ENCODE assay signal across 8 cellular contexts in genomic region chr3:71579934-71580318, GRCh38.
DNase-seq lines count a peak whose midpoint lies in the region; ATAC-seq and TF ChIP-seq lines count a peak whose summit lies in the region.

No MANE protein-coding gene starts in this region.

- ATAC-seq in DND-41 (ENCODE audit: insufficient read depth, low read depth): no peak
- no peak for ATAC-seq in HG02678 (IDR thresholded peaks at IDR 0.05; ENCODE audit: unreplicated experiment)
- no peak for ATAC-seq in GM19351 (IDR thresholded peaks at IDR 0.05; ENCODE audit: unreplicated experiment)

- no peak overlapping the region for H3K4me3 ChIP-seq in DND-41 (ENCODE audit: low read depth in 1 of 2, low read length in 2 of 2)
- peak overlapping the region; percentile 86 for H3K4me3 ChIP-seq in NB4 (ENCODE audit: low read depth, low read length)
- peak overlapping the region; percentile 95 for H3K4me3 ChIP-seq in brain microvascular endothelial cell (ENCODE audit: low read depth, low read length)

- H3K4me3 Mint-ChIP-seq in nephron: peak overlapping the region; percentile 90 to 97 (median 92)

- H3K36me3 ChIP-seq in DND-41 (ENCODE audit: insufficient read depth, low read length) (peaks cover 30% of the 10 kb centered on the region), brain microvascular endothelial cell (replicated peaks) (no peaks in the 10 kb centered on the region)

- H3K27me3 ChIP-seq in DND-41 (ENCODE audit: insufficient read depth, low read length, poor library complexity): no peaks in the 10 kb centered on the region
- no peaks in the 10 kb centered on the region for H3K27me3 ChIP-seq in brain microvascular endothelial cell (replicated peaks)

- peaks cover 8% of the 10 kb centered on the region for H3K36me3 Mint-ChIP-seq in nephron (ENCODE audit: low read depth)

- H2AFZ ChIP-seq in DND-41 (ENCODE audit: low read depth, low read length): no peak overlapping the region

- H4K20me1 ChIP-seq in DND-41 (ENCODE audit: insufficient read depth, low read length): peaks cover 11% of the 10 kb centered on the region; the same call in 1 of the 2 replicates

- peak overlapping the region; percentile 99; the same call in 1 of the 2 replicates for H3K9ac ChIP-seq in DND-41 (ENCODE audit: low read depth, low read length)

- no peaks in the 10 kb centered on the region for H3K9me3 Mint-ChIP-seq in nephron

- peak overlapping the region; percentile 70 to 99 (median 88) for H3K27ac Mint-ChIP-seq in nephron

- H3K4me1 Mint-ChIP-seq in nephron: peaks cover 41% of the 10 kb centered on the region

- TF ChIP-seq POLR2A in NB4 (IDR thresholded peaks at IDR 0.05; ENCODE audit: extremely low read depth, insufficient read length): no peak

- TF ChIP-seq CTCF in DND-41 (IDR thresholded peaks at IDR 0.05; ENCODE audit: borderline replicate concordance, extremely low read depth, low read length, poor library complexity, severe bottlenecking) (no peak), NB4 (IDR thresholded peaks at IDR 0.05; ENCODE audit: low read depth, low read length) (no peak), brain microvascular endothelial cell (IDR thresholded peaks at IDR 0.05; ENCODE audit: low read depth, low read length, missing control alignments) (no peak), nephron (IDR thresholded peaks at IDR 0.05; ENCODE audit: unreplicated experiment in 3 of 3) (no peak)

- peaks cover 78% of the 10 kb centered on the region for H3K79me2 ChIP-seq in DND-41 (ENCODE audit: insufficient read depth, low read length)

- peaks cover 28% of the 10 kb centered on the region for H3K4me1 ChIP-seq in DND-41 (ENCODE audit: insufficient read depth, low read length)

- in situ Hi-C loops in brain microvascular endothelial cell (cut with HindIII; ENCODE audit: low pct_ligation_motif_present, low sequenced_read_pairs): no loop called here

- peaks cover 26% of the 10 kb centered on the region for H3K27me3 Mint-ChIP-seq in nephron (ENCODE audit: low read depth)

- DNase-seq in DND-41 (peak; percentile 10), NB4 (ENCODE audit: low read depth) (peak; percentile 82), brain microvascular endothelial cell (peak; percentile 53), NCI-H2029 (lab: John Stamatoyannopoulos, UW) (no peak)
- DNase-seq in activated CD8-positive, alpha-beta memory T cell treated with anti-CD3 and anti-CD28 coated beads for 24 hours: no peak

- no peaks in the 10 kb centered on the region for H3K9me3 ChIP-seq in DND-41 (ENCODE audit: insufficient read depth, low read length, severe bottlenecking)

- H3K27ac ChIP-seq in DND-41 (ENCODE audit: low read length) (no peak overlapping the region; the same call in 1 of the 2 replicates), brain microvascular endothelial cell (peak overlapping the region; percentile 88)

- H3K4me2 ChIP-seq in DND-41 (ENCODE audit: insufficient read depth, low read length): peak overlapping the region; percentile 65

Comparison
In these comparisons a context has a peak if more than half of its experiments do, and no peak if none do; other contexts are left out.
1. DNase-seq: peak in DND-41 (single experiment), NB4 (single experiment) and brain microvascular endothelial cell (single experiment); none in NCI-H2029 (single experiment) and activated CD8-positive, alpha-beta memory T cell treated with anti-CD3 and anti-CD28 coated beads for 24 hours (single experiment).
2. H3K4me3 ChIP-seq: peak in NB4 (single experiment) and brain microvascular endothelial cell (single experiment); none in DND-41 (0 of 2).